8 cellular contexts compared by ENCODE assay signal in the genomic region with DNA sequence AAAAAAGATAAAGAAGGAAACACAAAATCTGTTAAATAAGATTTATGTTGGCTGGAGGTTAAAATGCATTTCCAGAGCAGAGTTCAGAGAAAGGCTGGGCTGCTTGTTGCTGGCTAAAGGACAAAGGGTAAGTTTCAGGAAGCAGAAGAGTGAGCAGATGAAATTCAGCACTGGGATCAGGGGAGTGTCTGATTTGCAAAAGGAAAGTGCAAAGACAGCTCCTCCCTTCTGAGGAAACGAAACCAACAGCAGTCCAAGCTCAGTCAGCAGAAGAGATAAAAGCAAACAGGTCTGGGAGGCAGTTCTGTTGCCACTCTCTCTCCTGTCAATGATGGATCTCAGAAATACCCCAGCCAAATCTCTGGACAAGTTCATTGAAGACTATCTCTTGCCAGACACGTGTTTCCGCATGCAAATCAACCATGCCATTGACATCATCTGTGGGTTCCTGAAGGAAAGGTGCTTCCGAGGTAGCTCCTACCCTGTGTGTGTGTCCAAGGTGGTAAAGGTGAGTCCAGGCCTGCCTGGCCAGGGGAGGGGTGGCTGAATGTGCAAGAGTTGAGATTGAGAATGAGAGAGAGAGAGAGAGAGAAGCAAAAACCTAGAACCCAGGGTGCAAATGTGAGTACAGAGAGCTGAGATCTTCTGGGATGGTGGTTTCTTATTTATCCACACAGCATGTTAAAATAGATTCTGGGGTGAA. TPM values are rescaled to one million over a fixed set of nuclear protein-coding genes. Genes with fewer than 3 reads are reported as not detected.
DNase-seq lines count a peak whose midpoint lies in the region; ATAC-seq and TF ChIP-seq lines count a peak whose summit lies in the region.

Gene OAS1 (plus strand): TSS at position 251 of the 703 bp plus-strand sequence. CDS start 78 bp downstream, at position 329.

- no peaks in the 10 kb centered on the region for H3K9me3 ChIP-seq in colonic mucosa
- H3K9me3 ChIP-seq in lung (ENCODE audit: control insufficient read depth in 2 of 2, insufficient read depth in 1 of 2, low read length in 1 of 2): no peaks in the 10 kb centered on the region
- no peaks in the 10 kb centered on the region for H3K9me3 ChIP-seq in testis

- DNase-seq in GDM1 (lab: John Stamatoyannopoulos, UW) (peak; percentile 59), GM20000 (ENCODE audit: low spot score) (peak; percentile 70), HK-2 (ENCODE audit: unreplicated experiment) (peak; percentile 8), SK-MEL-5 (ENCODE audit: low read depth, low spot score) (peak; percentile 68), colonic mucosa (peak; percentile 84), lung (ENCODE audit: low spot score) (peak; percentile 39), testis (peak; percentile 61), NCI-H1436 (lab: John Stamatoyannopoulos, UW) (no peak)

- 8% methylated on average over 4 of the region's 4 CpGs for WGBS in lung, 2 donors
- WGBS in testis, 2 donors: 24 to 29% methylated on average over 4 of the region's 4 CpGs

- H3K27me3 ChIP-seq in colonic mucosa (no peaks in the 10 kb centered on the region), lung (ENCODE audit: control insufficient read depth, insufficient read depth) (no peaks in the 10 kb centered on the region), testis (no peaks in the 10 kb centered on the region)

- H3K4me1 ChIP-seq in colonic mucosa: peaks cover 18% of the 10 kb centered on the region
- H3K4me1 ChIP-seq in lung (ENCODE audit: control insufficient read depth in 2 of 2, insufficient read depth in 2 of 2, low read length in 2 of 2): peaks cover 0 to 4% of the 10 kb centered on the region in 2 donors
- H3K4me1 ChIP-seq in testis: peaks cover 17% of the 10 kb centered on the region

- TF ChIP-seq POLR2A in testis (IDR thresholded peaks at IDR 0.05): no peak

- in situ Hi-C loops in SK-MEL-5 (cut with HindIII; ENCODE audit: low pct_unique_long_range_greater_than_20kb, low sequenced_read_pairs): no loop called here

- H3K9ac ChIP-seq in colonic mucosa (ENCODE audit: low read depth in 2 of 2, low read length in 2 of 2): peak within 1 kb of the TSS; percentile 56 to 82

- peak within 1 kb of the TSS; percentile 47 for H3K4me3 ChIP-seq in colonic mucosa
- H3K4me3 ChIP-seq in lung: peak within 1 kb of the TSS; percentile 44
- peak within 1 kb of the TSS; percentile 38 to 56 for H3K4me3 ChIP-seq in testis

- ATAC-seq in lung (ENCODE audit: insufficient read depth, low FRiP score): peak; percentile 83

- intact Hi-C loops in colonic mucosa (cut with DNase I) (no loop called here), testis (cut with DNase I; ENCODE audit: low total_unique reads) (no loop called here)

- H3K36me3 ChIP-seq in colonic mucosa (no peaks in the 10 kb centered on the region), lung (ENCODE audit: control insufficient read depth in 2 of 2, insufficient read depth in 2 of 2, low read length in 2 of 2) (no peaks in the 10 kb centered on the region), testis (ENCODE audit: low read depth, missing control alignments) (no peaks in the 10 kb centered on the region)

- no peak for TF ChIP-seq CTCF in GM20000 (IDR thresholded peaks at IDR 0.05; ENCODE audit: extremely low read depth, missing control alignments)
- no peak for TF ChIP-seq CTCF in colonic mucosa (IDR thresholded peaks at IDR 0.05)
- no peak for TF ChIP-seq CTCF in lung (IDR thresholded peaks at IDR 0.05; ENCODE audit: control extremely low read depth, extremely low read depth)
- no peak for TF ChIP-seq CTCF in testis (IDR thresholded peaks at IDR 0.05)

- H3K27ac ChIP-seq in colonic mucosa (peak within 1 kb of the TSS; percentile 84), lung (ENCODE audit: low read depth in 1 of 2, low read length in 1 of 2) (peak within 1 kb of the TSS; percentile 29 to 90), testis (peak within 1 kb of the TSS; percentile 52 to 70)

RNA-seq across cellular contexts. Expression of gene OAS1, which starts in this region (rescaled TPM):
- 3.6 and 4.8 TPM in 2 replicates for total RNA-seq in SK-MEL-5 (2014; rRNA removed; shearing (Covaris generic))
- polyA plus RNA-seq in SK-MEL-5 (2015; cell fraction: cytosol; rRNA removed): 4.0 and 7.0 TPM in 2 replicates
- 4.8 and 11.8 TPM in 2 replicates for polyA plus RNA-seq in SK-MEL-5 (2015; cell fraction: nucleus; rRNA removed)
- total RNA-seq in colonic mucosa (100 to 1,000 TPM in 1 of 2 donors, 10 to 100 TPM in 1; 98.2 to 110 TPM), lung (10 to 100 TPM; 15.8 to 21.2 TPM), testis (10 to 100 TPM in 1 of 2 donors, 1 to 10 TPM in 1; 7.8 to 13.8 TPM)
- polyA plus RNA-seq in lung (10 to 100 TPM; 14.6 to 40.3 TPM), testis (ENCODE audit: insufficient read depth, low read depth, low replicate concordance) (13.7 TPM)

Comparison
In these comparisons a context has a peak if more than half of its experiments do, and no peak if none do; other contexts are left out.
1. RNA of gene OAS1 (total RNA-seq): 98.2 to 110 TPM in colonic mucosa; 15.8 to 21.2 TPM in lung, 7.8 to 13.8 TPM in testis and 3.6 to 4.8 TPM in SK-MEL-5; every median in the first group is over 4 times any median in the second.
2. Peak in every context shown above with its lines, with median percentiles within 50 percentile points of each other: H3K27ac ChIP-seq and H3K4me3 ChIP-seq.